Comparison of ENCODE assay signal across 8 cellular contexts in genomic region chr9:137618105-137619067, GRCh38. TPM values are rescaled to one million over a fixed set of nuclear protein-coding genes. Genes with fewer than 3 reads are reported as not detected.
A peak's percentile ranks its signal among the peaks of the same experiment; 100 is the strongest.
DNase-seq lines count a peak whose midpoint lies in the region; ATAC-seq and TF ChIP-seq lines count a peak whose summit lies in the region.

TSS of gene EHMT1 (plus strand) at chr9:137619005. CDS start at chr9:137619029, 24 bp downstream.

- H3K36me3 Mint-ChIP-seq in activated T-helper 2 cell treated with anti-CD3 and anti-CD28 coated beads, Interferon-gamma antibody, Interleukin-2, Interleukin-4, amounts not matched to agents 10 μg/mL and 5 μg/mL and 100 μg/mL, durations not matched to agents 14 hours and 24 hours and 36 hours (ENCODE audit: low read depth) = peaks cover 40% of the 10 kb centered on the region
- peaks cover 19% of the 10 kb centered on the region for H3K36me3 Mint-ChIP-seq in nephron progenitor cell (ENCODE audit: low read depth)
- peaks cover 18% of the 10 kb centered on the region for H3K36me3 Mint-ChIP-seq in stimulated activated naive CD8-positive, alpha-beta T cell treated with anti-CD3 and anti-CD28 coated beads, Interleukin-15, Interleukin-2, amounts not matched to agents 100 ng/mL and 50 ng/mL, for 24 hours (ENCODE audit: low read depth)

- intact Hi-C loops in activated T-helper 2 cell treated with anti-CD3 and anti-CD28 coated beads, Interferon-gamma antibody, Interleukin-2, Interleukin-4, amounts not matched to agents 10 μg/mL and 5 μg/mL and 100 μg/mL, durations not matched to agents 14 hours and 24 hours and 36 hours (cut with micrococcal nuclease) = loop anchor here (1.0 to 5.0 kb wide), 2 partner anchors 13 to 41 kb away; partner anchors contain the start of genes ARRDC1 and DPH7

- H3K79me2 ChIP-seq in KMS-11 (ENCODE audit: insufficient read depth, low read depth) = peaks cover 54% of the 10 kb centered on the region

- H3K27me3 Mint-ChIP-seq in activated T-helper 2 cell treated with anti-CD3 and anti-CD28 coated beads, Interferon-gamma antibody, Interleukin-2, Interleukin-4, amounts not matched to agents 10 μg/mL and 5 μg/mL and 100 μg/mL, durations not matched to agents 14 hours and 24 hours and 36 hours (ENCODE audit: low read depth) = no peaks in the 10 kb centered on the region
- peaks cover 2% of the 10 kb centered on the region for H3K27me3 Mint-ChIP-seq in nephron progenitor cell (ENCODE audit: low read depth, poor library complexity)
- H3K27me3 Mint-ChIP-seq in stimulated activated naive CD8-positive, alpha-beta T cell treated with anti-CD3 and anti-CD28 coated beads, Interleukin-15, Interleukin-2, amounts not matched to agents 100 ng/mL and 50 ng/mL, for 24 hours = no peaks in the 10 kb centered on the region

- H4K20me1 ChIP-seq in KMS-11 (ENCODE audit: insufficient read depth) = no peaks in the 10 kb centered on the region

- ATAC-seq in GM21717 (IDR thresholded peaks at IDR 0.05; ENCODE audit: unreplicated experiment) = peak; percentile 43

- H3K36me3 ChIP-seq in KMS-11 (ENCODE audit: insufficient read depth) = peaks cover 3% of the 10 kb centered on the region; the same call in 1 of the 2 replicates

- H2AFZ ChIP-seq in KMS-11 (ENCODE audit: low read depth) = peak within 1 kb of the TSS; percentile 62

- H3K27ac ChIP-seq in KMS-11 (peak within 1 kb of the TSS; percentile 58), RWPE1 (peak within 1 kb of the TSS; percentile 100)

- TF ChIP-seq CTCF in KMS-11 (conservative IDR thresholded peaks at IDR 0.05; ENCODE audit: low read depth, low read length) (no peak), RWPE1 (conservative IDR thresholded peaks at IDR 0.05; ENCODE audit: low read depth) (no peak), fibroblast of pulmonary artery (IDR thresholded peaks at IDR 0.05; ENCODE audit: low read length, missing control alignments) (no peak), nephron progenitor cell (IDR thresholded peaks at IDR 0.05) (no peak)

- peaks cover 35% of the 10 kb centered on the region for H3K4me1 ChIP-seq in KMS-11 (ENCODE audit: low read depth, poor library complexity, severe bottlenecking)

- H3K27ac Mint-ChIP-seq in activated T-helper 2 cell treated with anti-CD3 and anti-CD28 coated beads, Interferon-gamma antibody, Interleukin-2, Interleukin-4, amounts not matched to agents 10 μg/mL and 5 μg/mL and 100 μg/mL, durations not matched to agents 14 hours and 24 hours and 36 hours = peak within 1 kb of the TSS; percentile 87
- H3K27ac Mint-ChIP-seq in nephron progenitor cell = peak within 1 kb of the TSS; percentile 96
- peak within 1 kb of the TSS; percentile 91 for H3K27ac Mint-ChIP-seq in stimulated activated naive CD8-positive, alpha-beta T cell treated with anti-CD3 and anti-CD28 coated beads, Interleukin-15, Interleukin-2, amounts not matched to agents 100 ng/mL and 50 ng/mL, for 24 hours

- CTCF ChIA-PET in RWPE1 (lab: Yijun Ruan, JAX) = interaction anchor here (0.6 to 1.1 kb wide), 3 partner anchors 39 to 249 kb away, joined by 3 to 5 read pairs (median 4); no protein-coding TSS in a partner anchor

- no peaks in the 10 kb centered on the region for H3K27me3 ChIP-seq in KMS-11 (ENCODE audit: insufficient read depth, low read depth)

- peaks cover 21% of the 10 kb centered on the region for H3K4me1 Mint-ChIP-seq in activated T-helper 2 cell treated with anti-CD3 and anti-CD28 coated beads, Interferon-gamma antibody, Interleukin-2, Interleukin-4, amounts not matched to agents 10 μg/mL and 5 μg/mL and 100 μg/mL, durations not matched to agents 14 hours and 24 hours and 36 hours (ENCODE audit: low read depth)
- peaks cover 40% of the 10 kb centered on the region for H3K4me1 Mint-ChIP-seq in nephron progenitor cell
- H3K4me1 Mint-ChIP-seq in stimulated activated naive CD8-positive, alpha-beta T cell treated with anti-CD3 and anti-CD28 coated beads, Interleukin-15, Interleukin-2, amounts not matched to agents 100 ng/mL and 50 ng/mL, for 24 hours (ENCODE audit: low read depth) = peaks cover 48% of the 10 kb centered on the region

- H3K9me3 Mint-ChIP-seq in activated T-helper 2 cell treated with anti-CD3 and anti-CD28 coated beads, Interferon-gamma antibody, Interleukin-2, Interleukin-4, amounts not matched to agents 10 μg/mL and 5 μg/mL and 100 μg/mL, durations not matched to agents 14 hours and 24 hours and 36 hours = no peaks in the 10 kb centered on the region
- no peaks in the 10 kb centered on the region for H3K9me3 Mint-ChIP-seq in nephron progenitor cell
- no peaks in the 10 kb centered on the region for H3K9me3 Mint-ChIP-seq in stimulated activated naive CD8-positive, alpha-beta T cell treated with anti-CD3 and anti-CD28 coated beads, Interleukin-15, Interleukin-2, amounts not matched to agents 100 ng/mL and 50 ng/mL, for 24 hours

- POLR2A ChIA-PET in RWPE1 (lab: Yijun Ruan, JAX; ENCODE audit: low non-redundant PET) = interaction anchor here (0.5 to 2.5 kb wide), 3 partner anchors 13 to 64 kb away, joined by 3 to 10 read pairs (median 4); partner anchors contain the start of gene ARRDC1

- H3K4me3 ChIP-seq in KMS-11 (IDR thresholded peaks at IDR 0.05; ENCODE audit: insufficient read depth, low read depth, low read length) = no peak within 1 kb of the TSS
- H3K4me3 ChIP-seq in fibroblast of pulmonary artery (replicated peaks; ENCODE audit: low read depth, low read length) = peak within 1 kb of the TSS; percentile 98

- H3K9ac ChIP-seq in KMS-11 = peak within 1 kb of the TSS; percentile 73

- H3K4me2 ChIP-seq in KMS-11 = peak within 1 kb of the TSS; percentile 93

- peak within 1 kb of the TSS; percentile 87 for H3K4me3 Mint-ChIP-seq in activated T-helper 2 cell treated with anti-CD3 and anti-CD28 coated beads, Interferon-gamma antibody, Interleukin-2, Interleukin-4, amounts not matched to agents 10 μg/mL and 5 μg/mL and 100 μg/mL, durations not matched to agents 14 hours and 24 hours and 36 hours (ENCODE audit: low read depth)
- peak within 1 kb of the TSS; percentile 95 for H3K4me3 Mint-ChIP-seq in nephron progenitor cell
- peak within 1 kb of the TSS; percentile 88 for H3K4me3 Mint-ChIP-seq in stimulated activated naive CD8-positive, alpha-beta T cell treated with anti-CD3 and anti-CD28 coated beads, Interleukin-15, Interleukin-2, amounts not matched to agents 100 ng/mL and 50 ng/mL, for 24 hours

- DNase-seq in DMS79 (lab: John Stamatoyannopoulos, UW) = peak; percentile 61
- peak; percentile 99 for DNase-seq in RWPE1 (ENCODE audit: low spot score)
- peak; percentile 89 for DNase-seq in activated T-helper 2 cell treated with anti-CD3 and anti-CD28 coated beads, Interferon-gamma antibody, Interleukin-2, Interleukin-4, amounts not matched to agents 10 μg/mL and 5 μg/mL and 100 μg/mL, durations not matched to agents 14 hours and 24 hours and 36 hours (ENCODE audit: low spot score)
- peak; percentile 85 for DNase-seq in fibroblast of pulmonary artery (ENCODE audit: low read depth)
- peak; percentile 93 for DNase-seq in nephron progenitor cell

RNA-seq across cellular contexts. Expression of gene EHMT1, which starts in this region (rescaled TPM):
- 96.5 and 103 TPM in 2 replicates for total RNA-seq in activated T-helper 2 cell treated with anti-CD3 and anti-CD28 coated beads, Interferon-gamma antibody, Interleukin-2, Interleukin-4, amounts not matched to agents 10 μg/mL and 5 μg/mL and 100 μg/mL, durations not matched to agents 14 hours and 24 hours and 36 hours
